In the genomic region with DNA sequence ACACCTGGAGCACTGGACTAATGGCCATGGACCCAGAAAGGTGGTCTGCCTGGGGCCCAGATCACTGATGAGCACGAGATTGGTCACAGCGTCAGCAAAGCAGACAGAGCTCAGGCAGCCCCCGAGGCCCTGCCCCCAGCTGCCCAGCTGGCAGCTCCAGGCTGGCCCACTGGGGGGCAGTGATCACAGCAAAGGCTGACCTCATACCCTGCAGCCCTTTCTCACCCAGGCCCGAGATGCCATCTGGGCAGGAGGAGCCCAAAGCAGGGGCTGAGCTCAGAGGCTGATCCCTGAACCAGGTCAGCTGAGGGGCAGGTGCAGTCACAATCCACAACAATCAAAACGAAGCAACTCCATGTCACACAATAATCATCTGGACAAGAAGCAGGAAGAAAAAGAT, we compare ENCODE assay signal across 10 cellular contexts. TPM values are rescaled to one million over a fixed set of nuclear protein-coding genes. Genes with fewer than 3 reads are reported as not detected.
A peak's percentile ranks its signal among the peaks of the same experiment; 100 is the strongest.
DNase-seq lines count a peak whose midpoint lies in the region; ATAC-seq and TF ChIP-seq lines count a peak whose summit lies in the region.
"Had no signal": no experiment of that assay in that cellular context is flagged by ENCODE, and none has a peak within 500 bp of the region (broad histone marks: within the 10 kb centered on the region; RNA-seq: fewer than 3 reads in every experiment).

No MANE protein-coding gene starts in this region.

- H3K27me3 Mint-ChIP-seq in endodermal cell (ENCODE audit: insufficient read depth), result peaks cover 8% of the 10 kb centered on the region
- no peaks in the 10 kb centered on the region for H3K27me3 Mint-ChIP-seq in stimulated activated naive B cell treated with anti-CD40 and anti-IgM and Interleukin-4, amounts not matched to agents 10 μg/mL and 1 μg/mL and 100 μg/mL, for 72 hours

- H3K27me3 ChIP-seq in endodermal cell (ENCODE audit: control insufficient read depth, insufficient read depth, low read length, poor library complexity, severe bottlenecking), result no peaks in the 10 kb centered on the region

- peaks cover 6% of the 10 kb centered on the region for H3K4me1 Mint-ChIP-seq in endodermal cell
- peaks cover 7 to 19% of the 10 kb centered on the region in 2 donors for H3K4me1 Mint-ChIP-seq in stimulated activated naive B cell treated with anti-CD40 and anti-IgM and Interleukin-4, amounts not matched to agents 10 μg/mL and 1 μg/mL and 100 μg/mL, for 72 hours

- no peak overlapping the region for H3K4me3 Mint-ChIP-seq in endodermal cell
- no peak overlapping the region for H3K4me3 Mint-ChIP-seq in stimulated activated naive B cell treated with anti-CD40 and anti-IgM and Interleukin-4, amounts not matched to agents 10 μg/mL and 1 μg/mL and 100 μg/mL, for 72 hours
- H3K4me3 Mint-ChIP-seq: brain had no signal

- H3K9me3 Mint-ChIP-seq in endodermal cell, result no peaks in the 10 kb centered on the region
- H3K9me3 Mint-ChIP-seq in stimulated activated naive B cell treated with anti-CD40 and anti-IgM and Interleukin-4, amounts not matched to agents 10 μg/mL and 1 μg/mL and 100 μg/mL, for 72 hours, result no peaks in the 10 kb centered on the region
- H3K9me3 Mint-ChIP-seq: brain had no signal

- no peaks in the 10 kb centered on the region for H3K9me3 ChIP-seq in endodermal cell (ENCODE audit: control insufficient read depth, low read length)

- H3K4me1 ChIP-seq in endodermal cell (ENCODE audit: control insufficient read depth, insufficient read depth, low read length), result no peaks in the 10 kb centered on the region

- H3K9ac ChIP-seq in endodermal cell (ENCODE audit: extremely low read depth, low read length, poor library complexity, severe bottlenecking), result no peak overlapping the region

- ATAC-seq in stimulated activated naive B cell treated with anti-CD40 and anti-IgM and Interleukin-4, amounts not matched to agents 10 μg/mL and 1 μg/mL and 100 μg/mL, for 72 hours (replicated peaks), result peak; percentile 29 to 37
- ATAC-seq in HG03457 (IDR thresholded peaks at IDR 0.05; ENCODE audit: unreplicated experiment) (no peak), HG02885 (IDR thresholded peaks at IDR 0.05; ENCODE audit: poor library complexity, unreplicated experiment) (no peak)

- H3K4me3 ChIP-seq in endodermal cell (ENCODE audit: low read length), result no peak overlapping the region

- TF ChIP-seq CTCF in endodermal cell (conservative IDR thresholded peaks at IDR 0.05), result peak; percentile 78

- no peak overlapping the region for H3K27ac Mint-ChIP-seq in endodermal cell
- H3K27ac Mint-ChIP-seq in stimulated activated naive B cell treated with anti-CD40 and anti-IgM and Interleukin-4, amounts not matched to agents 10 μg/mL and 1 μg/mL and 100 μg/mL, for 72 hours, result no peak overlapping the region

- peak; percentile 24 for DNase-seq in activated CD4-positive, alpha-beta T cell treated with anti-CD3 and anti-CD28 coated beads for 48 hours
- no peak for DNase-seq in activated CD4-positive, alpha-beta T cell treated with anti-CD3 and anti-CD28 coated beads, Interleukin-2, amount 50 U/mL, for 48 hours
- DNase-seq in NCI-H146 (lab: John Stamatoyannopoulos, UW) (peak; percentile 42), endodermal cell (peak; percentile 81), GDM1 (lab: John Stamatoyannopoulos, UW) (no peak)
- DNase-seq in stimulated activated naive B cell treated with anti-CD40 and anti-IgM and Interleukin-4, amounts not matched to agents 10 μg/mL and 1 μg/mL and 100 μg/mL, for 72 hours, result no peak
- DNase-seq: KG1 had no signal

- H3K27ac ChIP-seq in endodermal cell (ENCODE audit: low read depth, low read length), result no peak overlapping the region

- WGBS in endodermal cell (ENCODE audit: insufficient coverage in 1 of 2, insufficient read length in 1 of 2), 2 experiments, result 80% methylated on average over 4 of the region's 5 CpGs; no CpG with 5 or more reads in 1 of the 2 experiments

- no peaks in the 10 kb centered on the region for H3K36me3 ChIP-seq in endodermal cell (ENCODE audit: control insufficient read depth, insufficient read depth, low read length)

- peaks cover 6% of the 10 kb centered on the region for H3K36me3 Mint-ChIP-seq in endodermal cell (ENCODE audit: low read depth)
- peaks cover 10 to 23% of the 10 kb centered on the region in 2 donors for H3K36me3 Mint-ChIP-seq in stimulated activated naive B cell treated with anti-CD40 and anti-IgM and Interleukin-4, amounts not matched to agents 10 μg/mL and 1 μg/mL and 100 μg/mL, for 72 hours

RNA-seq across cellular contexts. Expression of gene MAP1LC3A, which starts 4.1 kb away (rescaled TPM):
- total RNA-seq in endodermal cell, result 10 to 100 TPM; 19.0 to 41.6 TPM
- polyA plus RNA-seq in endodermal cell (2013, experiment 1 of 2), result 31.0 TPM
- polyA plus RNA-seq in endodermal cell (2013, experiment 2 of 2), result 29.1 TPM

RNA-seq across cellular contexts. Expression of gene DYNLRB1, which starts 46.4 kb away (rescaled TPM):
- 100 to 1,000 TPM; 194 to 213 TPM for total RNA-seq in endodermal cell
- 214 TPM for polyA plus RNA-seq in endodermal cell (2013, experiment 1 of 2)
- 205 TPM for polyA plus RNA-seq in endodermal cell (2013, experiment 2 of 2)

Comparison
In these comparisons a context has a peak if more than half of its experiments do, and no peak if none do; other contexts are left out.
1. DNase-seq: peak in activated CD4-positive, alpha-beta T cell treated with anti-CD3 and anti-CD28 coated beads for 48 hours (single experiment), NCI-H146 (single experiment) and endodermal cell (single experiment); none in activated CD4-positive, alpha-beta T cell treated with anti-CD3 and anti-CD28 coated beads, Interleukin-2, amount 50 U/mL, for 48 hours (0 of 2), stimulated activated naive B cell treated with anti-CD40 and anti-IgM and Interleukin-4, amounts not matched to agents 10 μg/mL and 1 μg/mL and 100 μg/mL, for 72 hours (single experiment) and GDM1 (single experiment).
2. ATAC-seq: peak in stimulated activated naive B cell treated with anti-CD40 and anti-IgM and Interleukin-4, amounts not matched to agents 10 μg/mL and 1 μg/mL and 100 μg/mL, for 72 hours (2 of 2); none in HG03457 (single experiment) and HG02885 (single experiment).